ENCODE assay signal across 17 cellular contexts in the genomic region with DNA sequence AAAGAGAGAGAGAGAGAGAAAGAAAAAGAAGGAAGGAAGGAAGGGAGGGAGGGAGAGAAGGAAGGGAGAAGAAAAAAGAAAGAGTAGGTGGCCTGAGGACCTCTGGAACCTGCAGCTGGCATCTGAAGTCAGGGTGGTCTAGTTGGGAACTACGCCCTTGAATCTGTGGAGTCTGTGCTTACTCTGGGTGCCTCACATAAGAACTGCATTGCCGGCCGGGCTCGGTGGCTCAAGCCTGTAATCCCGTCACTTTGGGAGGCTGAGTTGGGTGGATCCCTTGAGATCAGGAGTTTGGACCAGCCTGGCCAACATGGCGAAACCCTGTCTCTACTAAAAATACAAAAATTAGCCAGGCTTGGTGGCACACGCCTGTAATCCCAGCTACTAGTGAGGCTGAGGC. TPM values are rescaled to one million over a fixed set of nuclear protein-coding genes. Genes with fewer than 3 reads are reported as not detected.
DNase-seq lines count a peak whose midpoint lies in the region; ATAC-seq, FAIRE-seq and TF ChIP-seq lines count a peak whose summit lies in the region.
"Had no signal": no experiment of that assay in that cellular context is flagged by ENCODE, and none has a peak within 500 bp of the region (broad histone marks: within the 10 kb centered on the region; RNA-seq: fewer than 3 reads in every experiment).

No MANE protein-coding gene starts in this region.

- POLR2A ChIA-PET in HepG2 (lab: Yijun Ruan, JAX), result no interaction called here

- H3K4me3 ChIP-seq in HepG2 (replicated peaks in 1 of 3; ENCODE audit: insufficient read depth in 1 of 3, low read depth in 2 of 3, low read length in 3 of 3) (no peak overlapping the region), right lobe of liver (no peak overlapping the region), kidney (ENCODE audit: low read length in 2 of 2) (no peak overlapping the region)
- H3K4me3 ChIP-seq: GM23248 had no signal

- H3K4me1 Mint-ChIP-seq in glutamatergic neuron (ENCODE audit: low read depth, unreplicated experiment), result peaks cover 14% of the 10 kb centered on the region
- H3K4me1 Mint-ChIP-seq: B cell had no signal

- no peaks in the 10 kb centered on the region for H3K79me2 ChIP-seq in HepG2 (ENCODE audit: insufficient read depth, low read length)

- H3K4me2 ChIP-seq in HepG2 (ENCODE audit: low read depth, low read length), result peak overlapping the region; percentile 23; the same call in 1 of the 2 replicates

- WGBS in HepG2 (ENCODE audit: low lambda C conversion rate), result 19% methylated on average over 4 of the region's 7 CpGs
- 89% methylated on average over 2 of the region's 7 CpGs for WGBS in right lobe of liver (ENCODE audit: insufficient coverage, low coverage, low lambda C conversion rate, missing lambda C conversion rate)

- no TSS peak for BruUV-seq in HepG2 (replicated peaks; lab: Mats Ljungman, UMichigan)

- intact Hi-C loops in HepG2 (cut with micrococcal nuclease; ENCODE audit: unreplicated experiment) (no loop called here), right lobe of liver (cut with DNase I) (no loop called here), kidney (cut with DNase I) (no loop called here)

- no peak for FAIRE-seq in HepG2 (lab: Jason Lieb, UNC)
- FAIRE-seq in kidney (lab: Jason Lieb, UNC), result no peak
- FAIRE-seq: D721Med had no signal

- H3K27me3 ChIP-seq in HepG2 (ENCODE audit: control insufficient read depth in 1 of 2, insufficient read depth in 2 of 2, low read length in 2 of 2) (no peaks in the 10 kb centered on the region), right lobe of liver (no peaks in the 10 kb centered on the region)

- H3K9ac ChIP-seq in HepG2 (ENCODE audit: insufficient read depth, low read depth, low read length) (no peak overlapping the region), kidney (ENCODE audit: low read length in 2 of 2) (no peak overlapping the region)
- H3K9ac ChIP-seq: GM23248 had no signal

- H3K27ac Mint-ChIP-seq in glutamatergic neuron (ENCODE audit: unreplicated experiment), result peak overlapping the region; percentile 66
- H3K27ac Mint-ChIP-seq: B cell; CD4-positive, alpha-beta memory T cell had no signal

- TF ChIP-seq POLR2A in HepG2 (IDR thresholded peaks at IDR 0.05; ENCODE audit: insufficient read depth in 1 of 2, low read depth in 2 of 2, low read length in 2 of 2) (no peak), right lobe of liver (IDR thresholded peaks at IDR 0.05) (no peak)

- DNase-seq in HepG2 (ENCODE audit: low spot score) (no peak), right lobe of liver (no peak), NCI-H524 treated with DMSO at 0.1 percent for 48 hours (lab: John Stamatoyannopoulos, UW) (peak; percentile 42), glutamatergic neuron (peak; percentile 25), kidney (no peak), GM03348 (ENCODE audit: low spot score) (no peak), superior temporal gyrus (ENCODE audit: extremely low spot score) (no peak)
- DNase-seq: ACHN; CD4-positive, alpha-beta memory T cell; COR-L47; DMS53; GF-D8; GM23248; H9 had no signal

- no peaks in the 10 kb centered on the region for H3K36me3 ChIP-seq in HepG2 (replicated peaks in 1 of 2; ENCODE audit: control insufficient read depth in 1 of 2, insufficient read depth in 2 of 2, low read length in 2 of 2)
- H3K36me3 ChIP-seq in right lobe of liver, result no peaks in the 10 kb centered on the region
- no peaks in the 10 kb centered on the region for H3K36me3 ChIP-seq in kidney (ENCODE audit: control insufficient read depth in 1 of 2, insufficient read depth in 2 of 2, low read length in 2 of 2)

- no peaks in the 10 kb centered on the region for H4K20me1 ChIP-seq in HepG2 (ENCODE audit: insufficient read depth, low read length)

- H3K9me3 ChIP-seq in HepG2 (ENCODE audit: low read length), result no peaks in the 10 kb centered on the region
- H3K9me3 ChIP-seq in right lobe of liver, result no peaks in the 10 kb centered on the region
- no peaks in the 10 kb centered on the region for H3K9me3 ChIP-seq in kidney (ENCODE audit: control insufficient read depth in 1 of 2, low read length in 2 of 2)

- no peak overlapping the region for H2AFZ ChIP-seq in HepG2 (ENCODE audit: low read length)
- H2AFZ ChIP-seq: GM23248 had no signal

- no peak overlapping the region for H3K4me3 Mint-ChIP-seq in glutamatergic neuron (ENCODE audit: unreplicated experiment)
- H3K4me3 Mint-ChIP-seq: B cell; CD4-positive, alpha-beta memory T cell; H9 had no signal

- no peak for TF ChIP-seq EP300 in HepG2 (IDR thresholded peaks at IDR 0.05; ENCODE audit: low read depth in 2 of 2, low read length in 2 of 2)
- no peak for TF ChIP-seq EP300 in HepG2 (CRISPR knock-in tag; IDR thresholded peaks at IDR 0.05; ENCODE audit: borderline replicate concordance)

- H3K27ac ChIP-seq in HepG2 (ENCODE audit: extremely low read length, insufficient read depth, low read length) (no peak overlapping the region), right lobe of liver (no peak overlapping the region), kidney (ENCODE audit: low read depth in 2 of 2, low read length in 2 of 2) (no peak overlapping the region)
- H3K27ac ChIP-seq: C4-2B, GM23248 had no signal

- peak; percentile 56; the same call in 2 of the 3 replicates for ATAC-seq in HepG2
- ATAC-seq in right lobe of liver, result no peak

- H3K36me3 Mint-ChIP-seq in glutamatergic neuron (ENCODE audit: unreplicated experiment), result no peaks in the 10 kb centered on the region
- H3K36me3 Mint-ChIP-seq: CD4-positive, alpha-beta memory T cell had no signal

- TF ChIP-seq RAD21 in HepG2 (CRISPR knock-in tag; IDR thresholded peaks at IDR 0.05), result no peak

- peaks cover 2% of the 10 kb centered on the region for H3K9me3 Mint-ChIP-seq in glutamatergic neuron (ENCODE audit: unreplicated experiment)
- H3K9me3 Mint-ChIP-seq: CD4-positive, alpha-beta memory T cell; H9 had no signal

- in situ Hi-C loops in HepG2 (cut with HindIII; ENCODE audit: extremely low pct_ligation_motif_present, low pct_unique_long_range_greater_than_20kb), result no loop called here

- TF ChIP-seq CTCF in HepG2 (CRISPR knock-in tag; IDR thresholded peaks at IDR 0.05) (no peak), right lobe of liver (IDR thresholded peaks at IDR 0.05) (no peak), glutamatergic neuron (IDR thresholded peaks at IDR 0.05; ENCODE audit: partially characterized antibody, unreplicated experiment) (no peak), kidney (IDR thresholded peaks at IDR 0.05; ENCODE audit: borderline replicate concordance, extremely low read depth, insufficient read depth) (no peak)

- peaks cover 3% of the 10 kb centered on the region for H3K27me3 Mint-ChIP-seq in glutamatergic neuron (ENCODE audit: unreplicated experiment)

- H3K4me1 ChIP-seq in HepG2 (ENCODE audit: insufficient read depth, low read length) (no peaks in the 10 kb centered on the region), right lobe of liver (no peaks in the 10 kb centered on the region), kidney (ENCODE audit: control insufficient read depth in 1 of 2, insufficient read depth in 1 of 2, low read depth in 1 of 2, low read length in 2 of 2) (no peaks in the 10 kb centered on the region)

- CTCF ChIA-PET in HepG2 (lab: Yijun Ruan, JAX; ENCODE audit: low intra/inter-chr PET ratio, low total read pairs), result no interaction called here

RNA-seq across cellular contexts. Expression of a gene that starts 10.0 kb away (rescaled TPM):
- total RNA-seq in HepG2 (2016; rRNA removed; fragmentation: Illumina TruSeq; extraction: Trizol) (12.5 and 16.9 TPM in 2 replicates), right lobe of liver (10 to 100 TPM in 5 of 6 experiments, 1 to 10 TPM in 1; 7.9 to 16.3 (median 13.8) TPM), glutamatergic neuron (ENCODE audit: unreplicated experiment) (22.4 TPM), kidney (27.9 TPM)
- total RNA-seq in HepG2 (2016; cell fraction: cytosol; rRNA removed; fragmentation: Illumina TruSeq; extraction: Trizol; ENCODE audit: low read depth), result 2.5 and 3.0 TPM in 2 replicates
- total RNA-seq in HepG2 (2016; cell fraction: insoluble cytoplasmic fraction; rRNA removed; fragmentation: Illumina TruSeq; extraction: Trizol), result 14.5 and 15.2 TPM in 2 replicates
- 3.4 and 3.9 TPM in 2 replicates for total RNA-seq in HepG2 (2016; cell fraction: membrane; rRNA removed; fragmentation: Illumina TruSeq; extraction: Trizol)
- total RNA-seq in HepG2 (2016; cell fraction: nucleus; rRNA removed; fragmentation: Illumina TruSeq; extraction: Trizol), result 19.1 and 19.5 TPM in 2 replicates
- polyA plus RNA-seq in HepG2 (2011; rRNA removed) (5.6 TPM in 2 replicates), kidney (ENCODE audit: insufficient read depth, low read depth, low replicate concordance) (7.0 TPM)
- polyA plus RNA-seq in HepG2 (2011; cell fraction: cytosol; rRNA removed), result 4.7 and 5.4 TPM in 2 replicates
- polyA plus RNA-seq in HepG2 (2011; cell fraction: nucleus; rRNA removed), result 12.3 and 13.4 TPM in 2 replicates
- polyA plus RNA-seq in HepG2 (2012), result 5.2 and 6.2 TPM in 2 replicates
- 0.38 and 0.41 TPM in 2 replicates for polyA plus RNA-seq in HepG2 (2016; cell fraction: cytosol; fragmentation: Illumina TruSeq; extraction: Trizol; ENCODE audit: low read depth)
- 9.6 and 10.3 TPM in 2 replicates for polyA plus RNA-seq in HepG2 (2016; cell fraction: insoluble cytoplasmic fraction; fragmentation: Illumina TruSeq; extraction: Trizol; ENCODE audit: low read depth)
- 0.86 and 0.92 TPM in 2 replicates for polyA plus RNA-seq in HepG2 (2016; cell fraction: membrane; fragmentation: Illumina TruSeq; extraction: Trizol; ENCODE audit: low read depth)
- polyA plus RNA-seq in HepG2 (2016; cell fraction: nucleus; fragmentation: Illumina TruSeq; extraction: Trizol; ENCODE audit: insufficient read depth, low read depth), result 14.5 and 18.6 TPM in 2 replicates
- polyA minus RNA-seq in HepG2 (2011; rRNA and poly(A)+ RNA removed; ENCODE audit: low replicate concordance), result 9.4 and 26.4 TPM in 2 replicates
- polyA minus RNA-seq in HepG2 (2011; cell fraction: cytosol; rRNA and poly(A)+ RNA removed), result 3.1 and 3.3 TPM in 2 replicates
- 24.8 and 25.6 TPM in 2 replicates for polyA minus RNA-seq in HepG2 (2011; cell fraction: nucleus; rRNA and poly(A)+ RNA removed)

RNA-seq across cellular contexts. Expression of a gene that starts 55.0 kb away (rescaled TPM):
- 238 and 346 TPM in 2 replicates for total RNA-seq in HepG2 (2016; rRNA removed; fragmentation: Illumina TruSeq; extraction: Trizol)
- 29.6 and 47.4 TPM in 2 replicates for total RNA-seq in HepG2 (2016; cell fraction: cytosol; rRNA removed; fragmentation: Illumina TruSeq; extraction: Trizol; ENCODE audit: low read depth)
- 242 and 366 TPM in 2 replicates for total RNA-seq in HepG2 (2016; cell fraction: insoluble cytoplasmic fraction; rRNA removed; fragmentation: Illumina TruSeq; extraction: Trizol)
- total RNA-seq in HepG2 (2016; cell fraction: membrane; rRNA removed; fragmentation: Illumina TruSeq; extraction: Trizol), result 98.2 and 111 TPM in 2 replicates
- total RNA-seq in HepG2 (2016; cell fraction: nucleus; rRNA removed; fragmentation: Illumina TruSeq; extraction: Trizol), result 91.7 and 108 TPM in 2 replicates
- 80.5 and 110 TPM in 2 replicates for polyA plus RNA-seq in HepG2 (2011; rRNA removed)
- 96.0 and 112 TPM in 2 replicates for polyA plus RNA-seq in HepG2 (2011; cell fraction: cytosol; rRNA removed)
- polyA plus RNA-seq in HepG2 (2011; cell fraction: nucleus; rRNA removed), result 50.1 and 52.3 TPM in 2 replicates
- 119 and 120 TPM in 2 replicates for polyA plus RNA-seq in HepG2 (2012)
- 40.5 and 51.9 TPM in 2 replicates for polyA plus RNA-seq in HepG2 (2016; cell fraction: cytosol; fragmentation: Illumina TruSeq; extraction: Trizol; ENCODE audit: low read depth)
- 366 and 395 TPM in 2 replicates for polyA plus RNA-seq in HepG2 (2016; cell fraction: insoluble cytoplasmic fraction; fragmentation: Illumina TruSeq; extraction: Trizol; ENCODE audit: low read depth)
- polyA plus RNA-seq in HepG2 (2016; cell fraction: membrane; fragmentation: Illumina TruSeq; extraction: Trizol; ENCODE audit: low read depth), result 92.6 and 101 TPM in 2 replicates
- polyA plus RNA-seq in HepG2 (2016; cell fraction: nucleus; fragmentation: Illumina TruSeq; extraction: Trizol; ENCODE audit: insufficient read depth, low read depth), result 160 and 164 TPM in 2 replicates
- polyA minus RNA-seq in HepG2 (2011; rRNA and poly(A)+ RNA removed; ENCODE audit: low replicate concordance), result 189 and 213 TPM in 2 replicates
- polyA minus RNA-seq in HepG2 (2011; cell fraction: cytosol; rRNA and poly(A)+ RNA removed), result 93.2 and 109 TPM in 2 replicates
- 128 and 155 TPM in 2 replicates for polyA minus RNA-seq in HepG2 (2011; cell fraction: nucleus; rRNA and poly(A)+ RNA removed)
- 100 to 1,000 TPM; 143 to 207 (median 161) TPM for total RNA-seq in right lobe of liver
- 590 TPM for total RNA-seq in glutamatergic neuron (ENCODE audit: unreplicated experiment)
- 328 TPM for total RNA-seq in kidney
- polyA plus RNA-seq in kidney (ENCODE audit: insufficient read depth, low read depth, low replicate concordance), result 469 TPM

Comparison
In these comparisons a context has a peak if more than half of its experiments do, and no peak if none do; other contexts are left out.
1. DNase-seq: peak in NCI-H524 treated with DMSO at 0.1 percent for 48 hours (single experiment) and glutamatergic neuron (single experiment); none in HepG2 (single experiment), right lobe of liver (0 of 3), kidney (single experiment), GM03348 (single experiment) and superior temporal gyrus (single experiment).